Comparison of ENCODE assay signal across 19 cellular contexts in genomic region chr6:154933181-154933827, GRCh38.
DNase-seq lines count a peak whose midpoint lies in the region; ATAC-seq and TF ChIP-seq lines count a peak whose summit lies in the region.
"Had no signal": no experiment of that assay in that cellular context is flagged by ENCODE, and none has a peak within 500 bp of the region (broad histone marks: within the 10 kb centered on the region; RNA-seq: fewer than 3 reads in every experiment).

No MANE protein-coding gene starts in this region.

- TF ChIP-seq CTCF in HCT116 (IDR thresholded peaks at IDR 0.05 in 2 of 3, conservative IDR thresholded peaks at IDR 0.05 in 1 of 3; ENCODE audit: borderline replicate concordance in 1 of 3, insufficient read depth in 1 of 3, low read depth in 2 of 3, low read length in 2 of 3): no peak
- no peak for TF ChIP-seq CTCF in fibroblast of the aortic adventitia (IDR thresholded peaks at IDR 0.05; ENCODE audit: insufficient read depth, low read length)
- TF ChIP-seq CTCF in smooth muscle cell (IDR thresholded peaks at IDR 0.05; ENCODE audit: borderline replicate concordance, insufficient read depth, poor library complexity, severe bottlenecking): no peak
- no peak for TF ChIP-seq CTCF in left lung (IDR thresholded peaks at IDR 0.05)

- no peaks in the 10 kb centered on the region for H3K36me3 ChIP-seq in HCT116 (ENCODE audit: control insufficient read depth in 1 of 2, insufficient read depth in 2 of 2, low read length in 2 of 2)
- H3K36me3 ChIP-seq in adipocyte (ENCODE audit: control insufficient read depth, insufficient read depth, low read length, severe bottlenecking): no peaks in the 10 kb centered on the region
- no peaks in the 10 kb centered on the region for H3K36me3 ChIP-seq in smooth muscle cell (ENCODE audit: low read depth)
- H3K36me3 ChIP-seq in left lung: no peaks in the 10 kb centered on the region
- H3K36me3 ChIP-seq: Peyer's patch, thoracic aorta had no signal

- H3K79me2 ChIP-seq in HCT116 (ENCODE audit: insufficient read depth, low read length) (no peaks in the 10 kb centered on the region), smooth muscle cell (ENCODE audit: low read depth) (no peaks in the 10 kb centered on the region)

- WGBS in smooth muscle cell (ENCODE audit: low lambda C conversion rate): 15% methylated on average over 10 of the region's 10 CpGs

- H3K27me3 ChIP-seq in HCT116 (ENCODE audit: insufficient read depth, low read length) (no peaks in the 10 kb centered on the region), adipocyte (replicated peaks; ENCODE audit: control insufficient read depth, insufficient read depth, low read length) (no peaks in the 10 kb centered on the region), smooth muscle cell (ENCODE audit: low read depth) (no peaks in the 10 kb centered on the region), left lung (no peaks in the 10 kb centered on the region)
- H3K27me3 ChIP-seq: Peyer's patch had no signal

- POLR2A ChIA-PET in HCT116 (lab: Charles Lee): no interaction called here

- RAD21 ChIA-PET in HCT116 (lab: Charles Lee; ENCODE audit: low non-redundant PET in 1 of 2, low total read pairs in 2 of 2, uncharacterized antibody in 2 of 2, unreplicated experiment in 2 of 2): interaction anchor here in 1 of 2 experiments (0.6 kb wide), 1 partner anchor 239 kb away, joined by 3 read pairs; no protein-coding TSS in a partner anchor

- H3F3A ChIP-seq in smooth muscle cell (ENCODE audit: low read depth): peaks cover 19% of the 10 kb centered on the region

- TF ChIP-seq RAD21 in HCT116 (IDR thresholded peaks at IDR 0.05; ENCODE audit: low read depth): no peak

- no peaks in the 10 kb centered on the region for H3K9me3 ChIP-seq in HCT116 (ENCODE audit: control insufficient read depth in 1 of 2, insufficient read depth in 1 of 2, low read depth in 1 of 2, low read length in 2 of 2)
- H3K9me3 ChIP-seq in adipocyte (ENCODE audit: control insufficient read depth, low read length): no peaks in the 10 kb centered on the region
- no peaks in the 10 kb centered on the region for H3K9me3 ChIP-seq in smooth muscle cell (replicated peaks; ENCODE audit: low read depth)
- H3K9me3 ChIP-seq in left lung: no peaks in the 10 kb centered on the region
- H3K9me3 ChIP-seq: Peyer's patch, thoracic aorta had no signal

- peaks cover 23% of the 10 kb centered on the region in 2 experiments for H3K4me1 ChIP-seq in HCT116 (ENCODE audit: control insufficient read depth in 1 of 2, insufficient read depth in 2 of 2, low read length in 2 of 2)
- H3K4me1 ChIP-seq in adipocyte (ENCODE audit: control insufficient read depth, insufficient read depth, low read length): peaks cover 25% of the 10 kb centered on the region
- peaks cover 38% of the 10 kb centered on the region for H3K4me1 ChIP-seq in smooth muscle cell (ENCODE audit: low read depth)
- H3K4me1 ChIP-seq in left lung: no peaks in the 10 kb centered on the region
- H3K4me1 ChIP-seq: Peyer's patch had no signal

- CTCF ChIA-PET in HCT116 (lab: Charles Lee): no interaction called here

- H2AFZ ChIP-seq in HCT116 (ENCODE audit: low read depth, low read length, poor library complexity, severe bottlenecking) (no peak overlapping the region), smooth muscle cell (ENCODE audit: low read depth) (no peak overlapping the region)

- DNase-seq in HCT116 (ENCODE audit: low read depth, low spot score) (no peak), adipocyte (ENCODE audit: low read depth) (peak; percentile 30), fibroblast of the aortic adventitia (ENCODE audit: low read depth) (peak; percentile 45), smooth muscle cell (lab: John Stamatoyannopoulos, UW; ENCODE audit: unreplicated experiment) (no peak), left lung (no peak), substantia nigra (lab: John Stamatoyannopoulos, UW) (no peak)
- DNase-seq: activated CD4-positive, CD25-positive, alpha-beta regulatory T cell; activated CD8-positive, alpha-beta T cell treated with anti-CD3 and anti-CD28 coated beads, Interleukin-2, amount 10 ng/mL, durations not matched to agents 7 days and 5 days; activated naive CD4-positive, alpha-beta T cell treated with anti-CD3 and anti-CD28 coated beads, Interleukin-2, amount 10 ng/mL, durations not matched to agents 7 days and 5 days; activated T-cell treated with anti-CD3 and anti-CD28 coated beads, Interleukin-2, amount 50 U/mL, for 4 hours; COR-L47; left colon; NCI-H1694; NCI-H82; nucleus accumbens; Peyer's patch; retina had no signal

- H4K20me1 ChIP-seq in HCT116 (ENCODE audit: insufficient read depth) (no peaks in the 10 kb centered on the region), smooth muscle cell (ENCODE audit: low read depth) (no peaks in the 10 kb centered on the region)

- ATAC-seq in HCT116 (no peak), HG02610 (IDR thresholded peaks at IDR 0.05; ENCODE audit: unreplicated experiment) (no peak), left lung (no peak)
- ATAC-seq: activated CD8-positive, alpha-beta T cell treated with anti-CD3 and anti-CD28 coated beads, Interleukin-2, amount 10 ng/mL, durations not matched to agents 7 days and 5 days; activated T-cell treated with anti-CD3 and anti-CD28 coated beads, Interleukin-2, amount 50 U/mL, for 4 hours; left colon had no signal

- H3K9me2 ChIP-seq in HCT116 (ENCODE audit: insufficient read depth): no peaks in the 10 kb centered on the region

- H3K4me3 ChIP-seq in HCT116 (replicated peaks in 1 of 2; ENCODE audit: low read depth in 1 of 2, low read length in 2 of 2): no peak overlapping the region
- H3K4me3 ChIP-seq in adipocyte (ENCODE audit: low read length): no peak overlapping the region
- H3K4me3 ChIP-seq in fibroblast of the aortic adventitia (ENCODE audit: low read depth, low read length): no peak overlapping the region
- peak overlapping the region; percentile 18 for H3K4me3 ChIP-seq in smooth muscle cell
- H3K4me3 ChIP-seq in left lung: no peak overlapping the region
- H3K4me3 ChIP-seq: Peyer's patch, thoracic aorta had no signal

- intact Hi-C loops in HCT116 (cut with micrococcal nuclease) (loop anchor here (10.0 kb wide), 1 partner anchor 591 kb away; no protein-coding TSS in a partner anchor), left lung (cut with DNase I) (no loop called here)

- H3K9ac ChIP-seq in HCT116 (ENCODE audit: low read length) (no peak overlapping the region), adipocyte (ENCODE audit: low read length) (no peak overlapping the region), smooth muscle cell (ENCODE audit: low read depth) (peak overlapping the region; percentile 51)

- no TSS peak for BruUV-seq in HCT116 (replicated peaks; lab: Mats Ljungman, UMichigan)

- peak overlapping the region; percentile 57 for H3K4me2 ChIP-seq in HCT116 (ENCODE audit: low read length)
- peak overlapping the region; percentile 79 for H3K4me2 ChIP-seq in smooth muscle cell

- TF ChIP-seq POLR2A in HCT116 (IDR thresholded peaks at IDR 0.05; ENCODE audit: borderline replicate concordance, extremely low read depth, insufficient read depth, insufficient read length): no peak

- H3K27ac ChIP-seq in HCT116 (ENCODE audit: low read depth, low read length): no peak overlapping the region
- peak overlapping the region; percentile 96 for H3K27ac ChIP-seq in smooth muscle cell (ENCODE audit: low read depth)
- no peak overlapping the region for H3K27ac ChIP-seq in left lung
- H3K27ac ChIP-seq in substantia nigra (ENCODE audit: low read depth, low read length, poor library complexity, severe bottlenecking): no peak overlapping the region
- H3K27ac ChIP-seq: Peyer's patch, thoracic aorta had no signal

TF ChIP-seq in HCT116, 20 proteins besides CTCF, POLR2A, EP300 and RAD21 (continues in another document):
- no peak for TF ChIP-seq POLR2AphosphoS5 (IDR thresholded peaks at IDR 0.05; ENCODE audit: low read depth, low read length)
- no peak for TF ChIP-seq SIN3A (IDR thresholded peaks at IDR 0.05; ENCODE audit: low read depth)
- no peak for TF ChIP-seq JUND (IDR thresholded peaks at IDR 0.05)
- no peak for TF ChIP-seq EZH2 (IDR thresholded peaks at IDR 0.05)
- TF ChIP-seq SRF (IDR thresholded peaks at IDR 0.05; ENCODE audit: low read depth): peak; percentile 1; the same call in 1 of the 2 replicates
- TF ChIP-seq REST (IDR thresholded peaks at IDR 0.05; ENCODE audit: low read depth): no peak

Comparison
In these comparisons a context has a peak if more than half of its experiments do, and no peak if none do; other contexts are left out.
1. DNase-seq: peak in adipocyte (single experiment) and fibroblast of the aortic adventitia (single experiment); none in HCT116 (single experiment), smooth muscle cell (single experiment), left lung (0 of 2) and substantia nigra (0 of 49).